Comparison of ENCODE assay signal across 1 cellular context in genomic region chr13:38042771-38043170, GRCh38.
TF ChIP-seq lines count a peak whose summit lies in the region.

No MANE protein-coding gene starts in this region.

TF ChIP-seq in SK-N-SH, 30 proteins besides CTCF, POLR2A, EP300 and RAD21 (continued from another document):
- no peak for TF ChIP-seq REST (IDR thresholded peaks at IDR 0.05; ENCODE audit: low read depth, low read length)
- TF ChIP-seq MXI1 (IDR thresholded peaks at IDR 0.05; ENCODE audit: low read depth, low read length), result no peak
- no peak for TF ChIP-seq TEAD4 (IDR thresholded peaks at IDR 0.05; ENCODE audit: borderline replicate concordance, insufficient read depth)
